In the genomic region with DNA sequence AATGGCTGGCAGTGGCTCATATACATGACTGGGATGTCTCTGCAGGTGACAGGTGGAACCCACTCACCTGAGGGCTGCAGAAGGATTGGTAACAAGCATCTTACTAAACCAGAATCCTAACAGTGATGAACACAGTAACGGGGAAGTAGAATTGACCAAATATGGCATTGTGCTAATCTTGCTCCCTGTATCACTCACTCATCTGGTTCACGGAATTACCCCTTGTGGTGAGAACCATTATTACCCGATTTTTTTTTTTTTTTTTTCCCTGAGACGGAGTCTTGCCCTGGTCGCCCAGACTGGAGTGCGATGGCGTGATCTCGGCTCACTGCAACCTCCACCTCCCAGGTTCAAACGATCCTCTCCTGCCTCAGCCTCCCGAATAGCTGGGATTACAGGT, we compare ENCODE assay signal across 11 cellular contexts.
A peak's percentile ranks its signal among the peaks of the same experiment; 100 is the strongest.
DNase-seq lines count a peak whose midpoint lies in the region; ATAC-seq, FAIRE-seq and TF ChIP-seq lines count a peak whose summit lies in the region.
"Had no signal": no experiment of that assay in that cellular context is flagged by ENCODE, and none has a peak within 500 bp of the region (broad histone marks: within the 10 kb centered on the region; RNA-seq: fewer than 3 reads in every experiment).

No MANE protein-coding gene starts in this region.

- H3K27me3 ChIP-seq in H1 (replicated peaks in 1 of 4; ENCODE audit: control insufficient read depth in 3 of 4, extremely low read depth in 1 of 4, insufficient read depth in 3 of 4, low read length in 3 of 4) = no peaks in the 10 kb centered on the region
- H3K27me3 ChIP-seq: BLaER1 had no signal

- ATAC-seq in stimulated activated memory B cell treated with anti-CD40 and anti-IgM and Interleukin-4, amounts not matched to agents 10 μg/mL and 1 μg/mL and 100 μg/mL, for 72 hours = peak; percentile 57
- ATAC-seq in GM18861 (IDR thresholded peaks at IDR 0.05; ENCODE audit: unreplicated experiment) = no peak

- H4K5ac ChIP-seq in H1 (ENCODE audit: insufficient read length, low read depth, low read length) = no peak overlapping the region

- TF ChIP-seq EP300 in H1 (IDR thresholded peaks at IDR 0.05; ENCODE audit: borderline replicate concordance in 1 of 2, low read depth in 2 of 2, low read length in 2 of 2) = no peak

- H3K56ac ChIP-seq in H1 (replicated peaks; ENCODE audit: insufficient read length, low read depth, low read length) = no peak overlapping the region

- no peak overlapping the region for H3K4ac ChIP-seq in H1 (replicated peaks; ENCODE audit: insufficient read length, low read depth, low read length)

- H2BK15ac ChIP-seq in H1 (ENCODE audit: low read length) = no peak overlapping the region

- no peak overlapping the region for H2BK20ac ChIP-seq in H1 (ENCODE audit: low read length)

- H3K4me3 ChIP-seq in H1 (ENCODE audit: extremely low read depth in 1 of 4, insufficient read depth in 2 of 4, low read depth in 3 of 4, low read length in 4 of 4) = no peak overlapping the region
- H3K4me3 ChIP-seq: BLaER1 had no signal

- TF ChIP-seq CTCF in H1 (IDR thresholded peaks at IDR 0.05; ENCODE audit: control extremely low read depth in 1 of 3, insufficient read depth in 1 of 3, low read depth in 1 of 3, low read length in 3 of 3) = peak in 1 of 3 experiments; percentile 29; a peak in 2 of 4 replicates

- no peak overlapping the region for H2BK12ac ChIP-seq in H1 (ENCODE audit: low read depth, low read length)

- FAIRE-seq in H1 (lab: Jason Lieb, UNC) = peak; percentile 48

- peaks cover 4% of the 10 kb centered on the region; the same call in 1 of the 2 replicates for H3K79me1 ChIP-seq in H1 (ENCODE audit: low read depth, low read length)

- H3K27me3 Mint-ChIP-seq in stimulated activated memory B cell treated with anti-CD40 and anti-IgM and Interleukin-4, amounts not matched to agents 10 μg/mL and 1 μg/mL and 100 μg/mL, for 72 hours = peaks cover 46% of the 10 kb centered on the region
- H3K27me3 Mint-ChIP-seq in activated naive CD4-positive, alpha-beta T cell treated with anti-CD3 and anti-CD28 coated beads, Interleukin-2, amount 10 ng/mL, durations not matched to agents 7 days and 5 days = no peaks in the 10 kb centered on the region

- H4K8ac ChIP-seq in H1 (ENCODE audit: extremely low read depth, insufficient read depth, low read length) = no peak overlapping the region

- peaks cover 5 to 15% of the 10 kb centered on the region in 2 experiments for H4K20me1 ChIP-seq in H1 (replicated peaks in 1 of 2; ENCODE audit: control insufficient read depth in 1 of 2, insufficient read depth in 2 of 2, low read length in 2 of 2)
- H4K20me1 ChIP-seq: BLaER1 had no signal

- no peak overlapping the region for H3K27ac Mint-ChIP-seq in stimulated activated memory B cell treated with anti-CD40 and anti-IgM and Interleukin-4, amounts not matched to agents 10 μg/mL and 1 μg/mL and 100 μg/mL, for 72 hours
- no peak overlapping the region for H3K27ac Mint-ChIP-seq in activated naive CD4-positive, alpha-beta T cell treated with anti-CD3 and anti-CD28 coated beads, Interleukin-2, amount 10 ng/mL, durations not matched to agents 7 days and 5 days

- no peak overlapping the region for H2AFZ ChIP-seq in H1 (ENCODE audit: low read length)

- H2AK5ac ChIP-seq in H1 (ENCODE audit: low read depth, low read length) = no peak overlapping the region

- POLR2A ChIA-PET in H1 (lab: Charles Lee; ENCODE audit: partially characterized antibody) = interaction anchor here (1.1 to 1.2 kb wide), 2 partner anchors 13 to 22 kb away, joined by 3 read pairs; no protein-coding TSS in a partner anchor

- no peak overlapping the region for H3K27ac ChIP-seq in H1 (ENCODE audit: low read depth, low read length)
- H3K27ac ChIP-seq: BLaER1 had no signal

- DNase-seq in NCI-H82 (lab: John Stamatoyannopoulos, UW) (peak; percentile 14), NCI-H82 treated with DMSO at 0.1 percent for 48 hours (lab: John Stamatoyannopoulos, UW; ENCODE audit: unreplicated experiment) (no peak), NAMALWA (ENCODE audit: low spot score) (peak; percentile 37), H1 (ENCODE audit: low read depth in 1 of 2, low spot score in 2 of 2) (no peak), kidney glomerular epithelial cell (lab: John Stamatoyannopoulos, UW) (no peak)
- no peak for DNase-seq in activated naive CD4-positive, alpha-beta T cell treated with anti-CD3 and anti-CD28 coated beads, Interleukin-2, amount 10 ng/mL, durations not matched to agents 7 days and 5 days
- DNase-seq: central memory CD4-positive, alpha-beta T cell; SHP77 treated with DMSO at 0.1 percent for 48 hours had no signal

- H3K9me3 ChIP-seq in H1 (ENCODE audit: insufficient read depth in 2 of 2, low read depth in 1 of 2, low read length in 1 of 2) = no peaks in the 10 kb centered on the region
- H3K9me3 ChIP-seq: BLaER1 had no signal

- H3K14ac ChIP-seq in H1 (ENCODE audit: insufficient read length) = no peak overlapping the region

- H2BK5ac ChIP-seq in H1 (ENCODE audit: low read depth, low read length) = no peak overlapping the region

- H3K4me1 Mint-ChIP-seq in stimulated activated memory B cell treated with anti-CD40 and anti-IgM and Interleukin-4, amounts not matched to agents 10 μg/mL and 1 μg/mL and 100 μg/mL, for 72 hours = peaks cover 12% of the 10 kb centered on the region
- no peaks in the 10 kb centered on the region for H3K4me1 Mint-ChIP-seq in activated naive CD4-positive, alpha-beta T cell treated with anti-CD3 and anti-CD28 coated beads, Interleukin-2, amount 10 ng/mL, durations not matched to agents 7 days and 5 days

- H3K79me2 ChIP-seq in H1 (ENCODE audit: control insufficient read depth in 1 of 2, insufficient read depth in 2 of 2, low read length in 2 of 2) = no peaks in the 10 kb centered on the region

- H4K91ac ChIP-seq in H1 (replicated peaks; ENCODE audit: insufficient read length, low read length) = no peak overlapping the region

- CTCF ChIA-PET in H1 (lab: Charles Lee; ENCODE audit: partially characterized antibody) = interaction anchor here (0.6 to 2.3 kb wide), 11 partner anchors 9 to 252 kb away, joined by 3 to 9 read pairs (median 4); no protein-coding TSS in a partner anchor
- CTCF ChIA-PET in activated naive CD4-positive, alpha-beta T cell treated with anti-CD3 and anti-CD28 coated beads, Interleukin-2, amount 10 ng/mL, durations not matched to agents 7 days and 5 days (lab: Charles Lee) = interaction anchor here (0.5 kb wide), 1 partner anchor 73 kb away, joined by 3 read pairs; no protein-coding TSS in a partner anchor

- TF ChIP-seq RAD21 in H1 (IDR thresholded peaks at IDR 0.05 in 1 of 2, conservative IDR thresholded peaks at IDR 0.05 in 1 of 2; ENCODE audit: low read depth in 2 of 2, low read length in 2 of 2) = no peak

- H3K36me3 ChIP-seq in H1 (ENCODE audit: control insufficient read depth in 2 of 4, insufficient read depth in 4 of 4, low read length in 3 of 4) = peaks cover 17 to 32% (median 19%) of the 10 kb centered on the region in 4 experiments

- H3K4me3 Mint-ChIP-seq in stimulated activated memory B cell treated with anti-CD40 and anti-IgM and Interleukin-4, amounts not matched to agents 10 μg/mL and 1 μg/mL and 100 μg/mL, for 72 hours = no peak overlapping the region
- no peak overlapping the region for H3K4me3 Mint-ChIP-seq in activated naive CD4-positive, alpha-beta T cell treated with anti-CD3 and anti-CD28 coated beads, Interleukin-2, amount 10 ng/mL, durations not matched to agents 7 days and 5 days

- H3K23ac ChIP-seq in H1 (ENCODE audit: insufficient read length) = no peak overlapping the region

- H2BK120ac ChIP-seq in H1 (replicated peaks; ENCODE audit: low read depth, low read length) = no peak overlapping the region

- H3K36me3 Mint-ChIP-seq in stimulated activated memory B cell treated with anti-CD40 and anti-IgM and Interleukin-4, amounts not matched to agents 10 μg/mL and 1 μg/mL and 100 μg/mL, for 72 hours = no peaks in the 10 kb centered on the region
- H3K36me3 Mint-ChIP-seq in activated naive CD4-positive, alpha-beta T cell treated with anti-CD3 and anti-CD28 coated beads, Interleukin-2, amount 10 ng/mL, durations not matched to agents 7 days and 5 days = no peaks in the 10 kb centered on the region

- H3K4me2 ChIP-seq in H1 (ENCODE audit: insufficient read depth in 1 of 2, low read depth in 2 of 2, low read length in 2 of 2) = no peak overlapping the region
- H3K4me2 ChIP-seq: BLaER1 had no signal

- 88% methylated on average over 10 of the region's 10 CpGs; no CpG with 5 or more reads in 1 of the 2 experiments for WGBS in H1 (ENCODE audit: extremely low coverage in 1 of 2, insufficient coverage in 1 of 2, insufficient read length in 1 of 2, insufficient replicate concordance in 2 of 2, low coverage in 1 of 2, low lambda C conversion rate in 2 of 2, missing lambda C conversion rate in 1 of 2), 2 experiments

- H3K9me3 Mint-ChIP-seq in stimulated activated memory B cell treated with anti-CD40 and anti-IgM and Interleukin-4, amounts not matched to agents 10 μg/mL and 1 μg/mL and 100 μg/mL, for 72 hours = peaks cover 2% of the 10 kb centered on the region
- H3K9me3 Mint-ChIP-seq in activated naive CD4-positive, alpha-beta T cell treated with anti-CD3 and anti-CD28 coated beads, Interleukin-2, amount 10 ng/mL, durations not matched to agents 7 days and 5 days = no peaks in the 10 kb centered on the region

- H3K9ac ChIP-seq in H1 (replicated peaks in 1 of 4; ENCODE audit: extremely low read depth in 1 of 4, low read depth in 3 of 4, low read length in 3 of 4) = no peak overlapping the region
- H3K9ac ChIP-seq: BLaER1 had no signal

- no peak overlapping the region for H3K18ac ChIP-seq in H1 (ENCODE audit: extremely low read depth, low read length)

- no peaks in the 10 kb centered on the region for H3K4me1 ChIP-seq in H1 (replicated peaks in 1 of 4; ENCODE audit: control insufficient read depth in 3 of 4, insufficient read depth in 4 of 4, low read length in 3 of 4)

- TF ChIP-seq POLR2A in H1 (IDR thresholded peaks at IDR 0.05; ENCODE audit: control extremely low read depth in 1 of 2, low read depth in 2 of 2, low read length in 2 of 2) = no peak

- H3K23me2 ChIP-seq in H1 (ENCODE audit: low read depth, low read length) = no peaks in the 10 kb centered on the region

TF ChIP-seq in H1, 55 proteins besides CTCF, POLR2A, EP300 and RAD21:
- TF ChIP-seq SRF (IDR thresholded peaks at IDR 0.05; ENCODE audit: low read depth, low read length) (peak; percentile 91), TAF1 (IDR thresholded peaks at IDR 0.05; ENCODE audit: low read depth, low read length) (no peak)

Comparison
In these comparisons a context has a peak if more than half of its experiments do, and no peak if none do; other contexts are left out.
1. DNase-seq: peak in NCI-H82 (single experiment) and NAMALWA (single experiment); none in NCI-H82 treated with DMSO at 0.1 percent for 48 hours (single experiment), H1 (0 of 2), kidney glomerular epithelial cell (single experiment) and activated naive CD4-positive, alpha-beta T cell treated with anti-CD3 and anti-CD28 coated beads, Interleukin-2, amount 10 ng/mL, durations not matched to agents 7 days and 5 days (single experiment).